ENCODE assay signal across 8 cellular contexts in the genomic region with DNA sequence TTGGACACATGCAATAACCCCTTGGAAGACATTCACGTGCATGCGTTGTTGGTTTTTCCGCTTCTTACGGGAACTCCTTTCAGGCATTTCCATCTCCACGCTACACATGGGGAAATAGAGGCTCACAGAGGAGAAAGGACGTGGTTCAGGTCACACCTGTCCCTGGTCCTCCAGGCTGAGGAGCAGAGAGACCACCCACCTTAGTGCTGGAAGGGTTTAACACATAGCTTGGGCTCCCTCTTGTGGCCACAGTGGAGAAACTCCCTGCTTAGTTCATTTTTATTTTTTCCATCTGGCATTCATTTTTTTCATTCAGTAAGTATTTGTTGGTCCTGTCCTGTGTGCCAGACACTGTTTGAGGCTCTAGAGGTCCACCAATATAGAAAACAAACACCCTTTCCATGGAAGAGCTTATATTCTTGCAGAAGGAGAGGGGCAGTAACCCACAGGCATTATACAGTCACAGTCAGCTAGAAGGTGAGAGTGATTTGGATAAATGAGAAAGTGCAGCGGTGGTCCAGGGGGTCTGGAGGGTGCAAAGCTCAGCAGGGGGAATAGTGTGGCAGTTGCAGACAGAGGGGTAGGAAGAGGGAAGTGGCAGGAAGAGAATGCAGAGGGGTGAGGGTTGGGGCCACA. TPM values are rescaled to one million over a fixed set of nuclear protein-coding genes. Genes with fewer than 3 reads are reported as not detected.
DNase-seq lines count a peak whose midpoint lies in the region; ATAC-seq and TF ChIP-seq lines count a peak whose summit lies in the region.

No MANE protein-coding gene starts in this region.

- H3K4me3 ChIP-seq in spleen = no peak overlapping the region

- 29 to 46% (median 39%) methylated on average over 7 of the region's 7 CpGs for WGBS in spleen, 5 donors

- peaks cover 0 to 63% (median 5%) of the 10 kb centered on the region in 7 donors for H3K27me3 ChIP-seq in spleen (replicated peaks in 1 of 7)

- H3K27ac ChIP-seq in spleen = peak overlapping the region in 1 of 8 donors; percentile 86

- H3K9me3 ChIP-seq in spleen = no peaks in the 10 kb centered on the region

- TF ChIP-seq CTCF in spleen (IDR thresholded peaks at IDR 0.05 in 8 of 11, conservative IDR thresholded peaks at IDR 0.05 in 3 of 11) = peak; percentile 44 to 86 (median 77)

- H3K36me3 ChIP-seq in spleen = no peaks in the 10 kb centered on the region

- DNase-seq in Daoy (ENCODE audit: low read depth) (peak; percentile 75), Kasumi-1 (lab: John Stamatoyannopoulos, UW) (peak; percentile 72 to 81), SW480 (ENCODE audit: low spot score) (peak; percentile 78), amniotic epithelial cell (ENCODE audit: low read depth) (peak; percentile 47), iPS DF 19.7 (ENCODE audit: low read depth, low spot score) (peak; percentile 54), spleen (no peak)

- intact Hi-C loops in spleen (cut with DNase I; ENCODE audit: low total_unique reads) = loop anchor here (2.0 kb wide), 1 partner anchor 66 kb away; no protein-coding TSS in a partner anchor

- ATAC-seq in HG03108 (IDR thresholded peaks at IDR 0.05; ENCODE audit: unreplicated experiment) = no peak
- ATAC-seq in HG03442 (IDR thresholded peaks at IDR 0.05; ENCODE audit: unreplicated experiment) = no peak

- TF ChIP-seq POLR2A in spleen (IDR thresholded peaks at IDR 0.05) = no peak

- peaks cover 9 to 50% (median 42%) of the 10 kb centered on the region in 6 donors for H3K4me1 ChIP-seq in spleen

RNA-seq across cellular contexts. Expression of gene TTYH1, which starts 24.2 kb away (rescaled TPM):
- total RNA-seq in Daoy (2014; rRNA removed; shearing (Covaris generic)) = 1.3 TPM in 1 of 2 replicates, not detected in the other
- total RNA-seq in spleen = 1 to 10 TPM in 5 of 7 donors, under 1 TPM in 2; 0.97 to 2.9 (median 1.2) TPM
- 1 to 10 TPM; 1.1 to 3.5 (median 1.2) TPM for polyA plus RNA-seq in spleen

RNA-seq across cellular contexts. Expression of gene LAIR1, which starts 26.3 kb away (rescaled TPM):
- total RNA-seq in Daoy (2014; rRNA removed; shearing (Covaris generic)) = not detected in 2 replicates
- total RNA-seq in spleen = 100 to 1,000 TPM in 6 of 7 donors, 10 to 100 TPM in 1; 95.9 to 164 (median 125) TPM
- polyA plus RNA-seq in spleen = 10 to 100 TPM; 56.3 to 74.8 (median 71.1) TPM

RNA-seq across cellular contexts. Expression of gene LILRA4, which starts 52.1 kb away (rescaled TPM):
- not detected in 2 replicates for total RNA-seq in Daoy (2014; rRNA removed; shearing (Covaris generic))
- total RNA-seq in spleen = 10 to 100 TPM; 11.5 to 61.1 (median 17.5) TPM
- polyA plus RNA-seq in spleen = 10 to 100 TPM; 32.1 to 80.9 (median 39.8) TPM

RNA-seq across cellular contexts. Expression of gene LENG8, which starts 57.9 kb away (rescaled TPM):
- total RNA-seq in Daoy (2014; rRNA removed; shearing (Covaris generic)) = 5.1 and 9.0 TPM in 2 replicates
- total RNA-seq in spleen = 100 to 1,000 TPM; 123 to 280 (median 183) TPM
- 100 to 1,000 TPM in 2 of 3 donors, 10 to 100 TPM in 1; 69.2 to 293 (median 110) TPM for polyA plus RNA-seq in spleen

Comparison
In these comparisons a context has a peak if more than half of its experiments do, and no peak if none do; other contexts are left out.
1. RNA of gene LAIR1, which starts 26.3 kb away (total RNA-seq): 95.9 to 164 TPM in spleen; not detected in Daoy; every median in the first group is over 10 times any median in the second.
2. RNA of gene LILRA4, which starts 52.1 kb away (total RNA-seq): 11.5 to 61.1 TPM in spleen; not detected in Daoy; every median in the first group is over 10 times any median in the second.